Comparison of ENCODE assay signal across 12 cellular contexts in the genomic region with DNA sequence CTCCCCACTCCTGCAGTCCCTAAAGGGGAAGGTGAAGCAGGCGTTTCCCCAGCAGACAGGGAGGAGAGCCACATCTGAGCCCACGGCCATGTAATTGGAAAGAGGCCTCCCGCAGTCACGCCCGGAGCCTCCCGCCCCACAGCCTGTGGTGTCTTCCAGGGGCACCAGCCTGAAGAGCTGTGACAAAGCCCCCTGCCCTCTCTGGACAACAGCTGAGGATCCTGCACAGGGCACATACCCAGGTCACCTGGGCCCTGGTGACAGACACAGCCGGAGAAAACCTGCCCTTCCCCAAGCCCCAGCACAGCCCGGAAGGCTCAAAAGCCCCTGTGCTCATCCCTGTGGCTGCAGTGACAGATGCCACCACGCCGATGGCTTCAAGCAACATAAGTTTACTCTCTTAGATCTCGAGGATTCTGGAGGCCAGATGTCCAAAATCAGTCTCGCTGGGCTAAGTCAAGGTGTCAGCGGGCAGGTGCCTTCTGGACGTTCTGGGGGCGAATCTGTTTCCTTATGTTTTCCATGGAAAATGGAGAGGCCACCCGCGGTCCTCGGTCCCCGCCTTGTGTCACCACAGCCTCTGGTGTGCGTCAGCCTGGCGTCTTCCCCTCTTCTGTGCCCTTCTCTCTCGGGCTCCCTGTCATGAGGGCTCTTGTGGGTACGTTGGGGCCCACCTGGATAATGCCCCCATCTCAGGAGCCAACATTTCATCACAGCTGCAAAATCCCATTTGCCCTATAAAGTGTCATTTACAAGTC.
DNase-seq lines count a peak whose midpoint lies in the region; ATAC-seq, FAIRE-seq and TF ChIP-seq lines count a peak whose summit lies in the region.
"Had no signal": no experiment of that assay in that cellular context is flagged by ENCODE, and none has a peak within 500 bp of the region (broad histone marks: within the 10 kb centered on the region; RNA-seq: fewer than 3 reads in every experiment).

No MANE protein-coding gene starts in this region.

- no peaks in the 10 kb centered on the region for H3K4me1 Mint-ChIP-seq in endodermal cell

- H3K4me1 ChIP-seq in endodermal cell (ENCODE audit: control insufficient read depth, insufficient read depth, low read length), result no peaks in the 10 kb centered on the region
- peaks cover 0 to 4% of the 10 kb centered on the region in 2 experiments for H3K4me1 ChIP-seq in trophoblast cell (ENCODE audit: control insufficient read depth in 1 of 2, insufficient read depth in 2 of 2, low read length in 2 of 2)
- peaks cover 18% of the 10 kb centered on the region for H3K4me1 ChIP-seq in vagina
- no peaks in the 10 kb centered on the region for H3K4me1 ChIP-seq in small intestine (ENCODE audit: control insufficient read depth in 2 of 2, insufficient read depth in 1 of 2, low read depth in 1 of 2, low read length in 1 of 2)
- peaks cover 12% of the 10 kb centered on the region for H3K4me1 ChIP-seq in testis

- ATAC-seq in Right ventricle myocardium superior (ENCODE audit: poor library complexity) (no peak), left ventricle myocardium superior (no peak), HG03159 (IDR thresholded peaks at IDR 0.05; ENCODE audit: unreplicated experiment) (no peak)
- ATAC-seq: K562 had no signal

- peaks cover 11% of the 10 kb centered on the region for H3K36me3 Mint-ChIP-seq in endodermal cell (ENCODE audit: low read depth)

- no peak overlapping the region for H3K18ac ChIP-seq in trophoblast cell (ENCODE audit: low read length)

- H3K4ac ChIP-seq in trophoblast cell (ENCODE audit: low read depth, low read length), result no peak overlapping the region

- no peak overlapping the region for H3K4me3 Mint-ChIP-seq in endodermal cell

- DNase-seq in Right ventricle myocardium superior (peak; percentile 36), left ventricle myocardium superior (no peak), endodermal cell (no peak), trophoblast cell (no peak), vagina (ENCODE audit: extremely low spot score in 2 of 2) (no peak), small intestine (no peak), testis (no peak)
- DNase-seq: OCI-M1 had no signal

- no peak overlapping the region for H4K91ac ChIP-seq in trophoblast cell (ENCODE audit: low read depth, low read length)

- 93 to 99% methylated on average over 15 to 23 of the region's 23 CpGs for WGBS in endodermal cell (ENCODE audit: insufficient coverage in 1 of 2, insufficient read length in 1 of 2), 2 experiments
- WGBS in trophoblast cell (ENCODE audit: extremely low coverage, insufficient coverage, insufficient read length), result no CpG with 5 or more reads among the region's 23 CpGs
- WGBS in small intestine, 3 donors, result 86 to 92% (median 91%) methylated on average over 23 of the region's 23 CpGs
- 90 to 94% methylated on average over 15 to 21 of the region's 23 CpGs for WGBS in testis, 2 donors

- no peak overlapping the region for H3K14ac ChIP-seq in trophoblast cell (ENCODE audit: low read length)

- H2AFZ ChIP-seq in trophoblast cell (ENCODE audit: insufficient read depth, low read length, poor library complexity), result no peak overlapping the region

- no peak overlapping the region for H4K12ac ChIP-seq in trophoblast cell (ENCODE audit: low read depth, low read length)

- no peak overlapping the region for H4K8ac ChIP-seq in trophoblast cell (ENCODE audit: low read depth, low read length)

- no peaks in the 10 kb centered on the region for H3K27me3 Mint-ChIP-seq in endodermal cell (ENCODE audit: insufficient read depth)

- H3K36me3 ChIP-seq in endodermal cell (ENCODE audit: control insufficient read depth, insufficient read depth, low read length), result peaks cover 11% of the 10 kb centered on the region
- peaks cover 72 to 77% of the 10 kb centered on the region in 2 experiments for H3K36me3 ChIP-seq in trophoblast cell (ENCODE audit: control insufficient read depth in 1 of 2, insufficient read depth in 2 of 2, low read length in 2 of 2)
- peaks cover 0 to 36% of the 10 kb centered on the region in 2 donors for H3K36me3 ChIP-seq in vagina
- peaks cover 3 to 15% of the 10 kb centered on the region in 2 donors for H3K36me3 ChIP-seq in small intestine (ENCODE audit: control insufficient read depth in 2 of 2, insufficient read depth in 2 of 2, low read length in 2 of 2)
- no peaks in the 10 kb centered on the region for H3K36me3 ChIP-seq in testis (ENCODE audit: low read depth, missing control alignments)

- peak overlapping the region; percentile 52 for H3K27ac Mint-ChIP-seq in endodermal cell

- H3K27ac ChIP-seq in endodermal cell (ENCODE audit: low read depth, low read length), result peak overlapping the region; percentile 44
- H3K27ac ChIP-seq in trophoblast cell (ENCODE audit: low read depth, low read length), result no peak overlapping the region
- peak overlapping the region; percentile 81 for H3K27ac ChIP-seq in vagina
- H3K27ac ChIP-seq in small intestine (ENCODE audit: low read depth in 1 of 2, low read length in 1 of 2), result no peak overlapping the region
- peak overlapping the region in 1 of 2 donors; percentile 30 for H3K27ac ChIP-seq in testis

- H3K9ac ChIP-seq in endodermal cell (ENCODE audit: extremely low read depth, low read length, poor library complexity, severe bottlenecking), result no peak overlapping the region
- no peak overlapping the region for H3K9ac ChIP-seq in trophoblast cell (ENCODE audit: low read length)

- intact Hi-C loops in Right ventricle myocardium superior (cut with DNase I), result no loop called here
- intact Hi-C loops in left ventricle myocardium superior (cut with micrococcal nuclease), result no loop called here
- intact Hi-C loops in vagina (cut with DNase I), result no loop called here
- intact Hi-C loops in testis (cut with DNase I; ENCODE audit: low total_unique reads), result no loop called here

- no peak overlapping the region for H3K4me2 ChIP-seq in trophoblast cell (ENCODE audit: low read length)

- H2BK12ac ChIP-seq in trophoblast cell (ENCODE audit: low read length), result no peak overlapping the region

- TF ChIP-seq CTCF in endodermal cell (conservative IDR thresholded peaks at IDR 0.05), result no peak
- TF ChIP-seq CTCF in vagina (IDR thresholded peaks at IDR 0.05), result no peak
- no peak for TF ChIP-seq CTCF in testis (IDR thresholded peaks at IDR 0.05)

- no peak overlapping the region for H2BK5ac ChIP-seq in trophoblast cell (ENCODE audit: low read depth, low read length, poor library complexity)

- no peak overlapping the region for H2AK5ac ChIP-seq in trophoblast cell (ENCODE audit: low read length)

- H3K4me3 ChIP-seq in endodermal cell (ENCODE audit: low read length) (no peak overlapping the region), trophoblast cell (ENCODE audit: low read depth, low read length) (peak overlapping the region; percentile 13), vagina (peak overlapping the region; percentile 20 to 26), small intestine (ENCODE audit: low read depth in 1 of 2, low read length in 2 of 2) (no peak overlapping the region), testis (no peak overlapping the region)
- H3K4me3 ChIP-seq: K562, lung had no signal

- H3K9me3 Mint-ChIP-seq in endodermal cell, result no peaks in the 10 kb centered on the region

- no peak overlapping the region for H2BK120ac ChIP-seq in trophoblast cell (ENCODE audit: insufficient read depth, low read length, poor library complexity)

- no peak overlapping the region for H3K23ac ChIP-seq in trophoblast cell (ENCODE audit: low read length)

- H3K9me3 ChIP-seq in endodermal cell (ENCODE audit: control insufficient read depth, low read length), result no peaks in the 10 kb centered on the region
- no peaks in the 10 kb centered on the region for H3K9me3 ChIP-seq in trophoblast cell (ENCODE audit: insufficient read depth, low read depth, low read length)
- H3K9me3 ChIP-seq in vagina, result no peaks in the 10 kb centered on the region
- H3K9me3 ChIP-seq in small intestine (ENCODE audit: control insufficient read depth, low read depth), result no peaks in the 10 kb centered on the region
- H3K9me3 ChIP-seq in testis, result no peaks in the 10 kb centered on the region

- no peaks in the 10 kb centered on the region for H3K79me2 ChIP-seq in trophoblast cell (ENCODE audit: control insufficient read depth, insufficient read depth, low read length, poor library complexity)

- FAIRE-seq in small intestine (lab: Jason Lieb, UNC), result no peak
- FAIRE-seq: G401.6, K562 had no signal

- TF ChIP-seq POLR2A in vagina (IDR thresholded peaks at IDR 0.05), result no peak
- no peak for TF ChIP-seq POLR2A in testis (IDR thresholded peaks at IDR 0.05)

- no peaks in the 10 kb centered on the region for H3K27me3 ChIP-seq in endodermal cell (ENCODE audit: control insufficient read depth, insufficient read depth, low read length, poor library complexity, severe bottlenecking)
- H3K27me3 ChIP-seq in trophoblast cell (ENCODE audit: insufficient read depth, low read length), result no peaks in the 10 kb centered on the region
- no peaks in the 10 kb centered on the region for H3K27me3 ChIP-seq in vagina
- no peaks in the 10 kb centered on the region for H3K27me3 ChIP-seq in small intestine (ENCODE audit: control insufficient read depth in 2 of 2, insufficient read depth in 2 of 2, low read length in 2 of 2)
- no peaks in the 10 kb centered on the region for H3K27me3 ChIP-seq in testis

- no peaks in the 10 kb centered on the region for H3K79me1 ChIP-seq in trophoblast cell (ENCODE audit: low read length)

Comparison
In these comparisons a context has a peak if more than half of its experiments do, and no peak if none do; other contexts are left out.
1. H3K27ac ChIP-seq: peak in endodermal cell (single experiment) and vagina (single experiment); none in trophoblast cell (single experiment) and small intestine (0 of 2).
2. H3K4me3 ChIP-seq: peak in trophoblast cell (single experiment) and vagina (2 of 2); none in endodermal cell (single experiment), small intestine (0 of 2) and testis (0 of 2).